20 cellular contexts compared by ENCODE assay signal in the genomic region with DNA sequence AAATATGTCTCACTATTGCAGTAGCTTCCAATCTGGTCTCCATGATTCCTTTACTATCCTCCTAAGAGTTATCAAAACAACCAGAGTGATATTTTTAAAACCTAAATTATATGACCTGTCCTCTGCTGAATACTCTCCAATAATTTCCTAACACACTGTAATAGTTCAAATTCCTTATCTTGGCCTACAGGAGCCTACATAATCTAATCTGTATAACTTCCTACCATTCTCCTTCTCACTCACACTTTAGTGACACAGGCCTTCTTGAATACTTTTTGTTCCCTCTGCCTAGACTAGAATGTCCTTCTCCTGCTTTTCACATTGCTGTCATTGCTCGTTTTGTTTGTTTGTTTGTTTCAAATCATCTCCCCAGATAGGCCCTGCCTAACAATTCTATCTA. TPM values are rescaled to one million over a fixed set of nuclear protein-coding genes. Genes with fewer than 3 reads are reported as not detected.
DNase-seq lines count a peak whose midpoint lies in the region; ATAC-seq, FAIRE-seq and TF ChIP-seq lines count a peak whose summit lies in the region.
"Had no signal": no experiment of that assay in that cellular context is flagged by ENCODE, and none has a peak within 500 bp of the region (broad histone marks: within the 10 kb centered on the region; RNA-seq: fewer than 3 reads in every experiment).

No MANE protein-coding gene starts in this region.

- TF ChIP-seq POLR2A in endothelial cell of umbilical vein (IDR thresholded peaks at IDR 0.05; ENCODE audit: low read depth, low read length) = no peak

- H3K79me2 ChIP-seq in endothelial cell of umbilical vein (ENCODE audit: control insufficient read depth, insufficient read depth, low read length) = peaks cover 10% of the 10 kb centered on the region

- no peak overlapping the region for H2AFZ ChIP-seq in endothelial cell of umbilical vein (ENCODE audit: low read depth, low read length)

- no peak overlapping the region for H3K4me3 Mint-ChIP-seq in CD14-positive monocyte
- no peak overlapping the region for H3K4me3 Mint-ChIP-seq in natural killer cell treated with Interleukin-12 subunit alpha and Interleukin-12 subunit beta and Interleukin-15 and Interleukin-18, amount 100 ng/mL, for 72 hours

- no peak overlapping the region for H3K27ac ChIP-seq in endothelial cell of umbilical vein (ENCODE audit: insufficient read depth, low read depth, low read length)

- peaks cover 3% of the 10 kb centered on the region for H3K4me1 ChIP-seq in endothelial cell of umbilical vein (ENCODE audit: control insufficient read depth, extremely low read depth, insufficient read depth, low read length)

- FAIRE-seq in endothelial cell of umbilical vein (lab: Jason Lieb, UNC) = no peak
- FAIRE-seq: H1 had no signal

- dilution Hi-C loops in endothelial cell of umbilical vein (cut with MboI; ENCODE audit: extremely low pct_ligation_motif_present, low sequenced_read_pairs) = no loop called here

- no peaks in the 10 kb centered on the region for H3K9me3 Mint-ChIP-seq in CD14-positive monocyte
- peaks cover 10% of the 10 kb centered on the region for H3K9me3 Mint-ChIP-seq in natural killer cell treated with Interleukin-12 subunit alpha and Interleukin-12 subunit beta and Interleukin-15 and Interleukin-18, amount 100 ng/mL, for 72 hours

- POLR2A ChIA-PET in endothelial cell of umbilical vein (lab: Charles Lee) = no interaction called here

- H3K27me3 Mint-ChIP-seq in CD14-positive monocyte (ENCODE audit: low read depth in 3 of 3) = peaks cover 0 to 1% (median 0%) of the 10 kb centered on the region in 3 donors
- H3K27me3 Mint-ChIP-seq in natural killer cell treated with Interleukin-12 subunit alpha and Interleukin-12 subunit beta and Interleukin-15 and Interleukin-18, amount 100 ng/mL, for 72 hours = no peaks in the 10 kb centered on the region

- peaks cover 66% of the 10 kb centered on the region for H3K4me1 Mint-ChIP-seq in CD14-positive monocyte
- peaks cover 60 to 62% of the 10 kb centered on the region in 2 donors for H3K4me1 Mint-ChIP-seq in natural killer cell treated with Interleukin-12 subunit alpha and Interleukin-12 subunit beta and Interleukin-15 and Interleukin-18, amount 100 ng/mL, for 72 hours (ENCODE audit: low read depth in 2 of 2)

- H3K9me3 ChIP-seq in endothelial cell of umbilical vein (replicated peaks; ENCODE audit: control insufficient read depth, insufficient read depth, low read length) = no peaks in the 10 kb centered on the region

- H4K20me1 ChIP-seq in endothelial cell of umbilical vein (replicated peaks; ENCODE audit: control insufficient read depth, extremely low read depth, insufficient read depth, low read length) = no peaks in the 10 kb centered on the region

- no peak overlapping the region for H3K9ac ChIP-seq in endothelial cell of umbilical vein (replicated peaks; ENCODE audit: extremely low read depth, insufficient read depth, low read length)

- H3K4me3 ChIP-seq in endothelial cell of umbilical vein (replicated peaks in 1 of 3; ENCODE audit: insufficient read depth in 1 of 3, low read depth in 1 of 3, low read length in 3 of 3) = no peak overlapping the region

- TF ChIP-seq CTCF in CD14-positive monocyte (IDR thresholded peaks at IDR 0.05) = no peak
- TF ChIP-seq CTCF in endothelial cell of umbilical vein (IDR thresholded peaks at IDR 0.05; ENCODE audit: extremely low read depth in 1 of 2, insufficient read depth in 1 of 2, low read depth in 1 of 2, low read length in 2 of 2) = no peak

- intact Hi-C loops in CD14-positive monocyte (cut with micrococcal nuclease) (no loop called here), endothelial cell of umbilical vein (cut with micrococcal nuclease) (no loop called here)

- no peak overlapping the region for H3K4me2 ChIP-seq in endothelial cell of umbilical vein (ENCODE audit: insufficient read depth, low read length)

- peaks cover 49 to 63% of the 10 kb centered on the region in 2 donors for H3K36me3 Mint-ChIP-seq in CD14-positive monocyte
- H3K36me3 Mint-ChIP-seq in natural killer cell treated with Interleukin-12 subunit alpha and Interleukin-12 subunit beta and Interleukin-15 and Interleukin-18, amount 100 ng/mL, for 72 hours = peaks cover 35% of the 10 kb centered on the region

- peaks cover 0 to 16% of the 10 kb centered on the region in 2 experiments for H3K36me3 ChIP-seq in endothelial cell of umbilical vein (ENCODE audit: control insufficient read depth in 2 of 2, extremely low read depth in 1 of 2, insufficient read depth in 2 of 2, low read length in 2 of 2)

- H3K9me1 ChIP-seq in endothelial cell of umbilical vein (replicated peaks; ENCODE audit: control insufficient read depth, extremely low read depth, insufficient read depth, low read length) = no peaks in the 10 kb centered on the region

- peak overlapping the region; percentile 18 to 83 (median 58) for H3K27ac Mint-ChIP-seq in CD14-positive monocyte
- peak overlapping the region; percentile 67 to 93 for H3K27ac Mint-ChIP-seq in natural killer cell treated with Interleukin-12 subunit alpha and Interleukin-12 subunit beta and Interleukin-15 and Interleukin-18, amount 100 ng/mL, for 72 hours

- no peaks in the 10 kb centered on the region for H3K27me3 ChIP-seq in endothelial cell of umbilical vein (ENCODE audit: control insufficient read depth in 2 of 2, insufficient read depth in 2 of 2, low read length in 2 of 2)

- DNase-seq in CD14-positive monocyte (ENCODE audit: low spot score) (no peak), OCI-M1 (lab: John Stamatoyannopoulos, UW) (peak; percentile 46), endothelial cell of umbilical vein (ENCODE audit: low read depth, low spot score) (peak; percentile 3), Kasumi-1 (lab: John Stamatoyannopoulos, UW) (no peak), NCI-H2196 (lab: John Stamatoyannopoulos, UW; ENCODE audit: unreplicated experiment) (no peak)
- DNase-seq in natural killer cell treated with Interleukin-12 subunit alpha and Interleukin-12 subunit beta and Interleukin-15 and Interleukin-18, amount 100 ng/mL, for 72 hours (ENCODE audit: low spot score) = no peak
- DNase-seq: ACHN, AML-193, COR-L47, EL, KG1, NCI-H1048, NCI-H1436 treated with DMSO at 0.1 percent for 48 hours, NCI-H2029 treated with DMSO at 0.1 percent for 48 hours, NCI-H510A treated with DMSO at 0.1 percent for 48 hours, SHP77 treated with DMSO at 0.1 percent for 48 hours had no signal

- CTCF ChIA-PET in endothelial cell of umbilical vein (lab: Charles Lee) = interaction anchor here (0.8 to 1.5 kb wide), 4 partner anchors 10 to 138 kb away, joined by 3 to 4 read pairs (median 4); partner anchors contain the start of gene FHIP1B

- BruUV-seq in endothelial cell of umbilical vein (replicated peaks; lab: Mats Ljungman, UMichigan) = no TSS peak

- ATAC-seq in natural killer cell treated with Interleukin-12 subunit alpha and Interleukin-12 subunit beta and Interleukin-15 and Interleukin-18, amount 100 ng/mL, for 72 hours = no peak
- no peak for ATAC-seq in HG03442 (IDR thresholded peaks at IDR 0.05; ENCODE audit: unreplicated experiment)
- ATAC-seq: Panc1 had no signal

RNA-seq across cellular contexts. Expression of gene FHIP1B, which starts 9.4 kb away (rescaled TPM):
- polyA plus RNA-seq in CD14-positive monocyte (10 to 100 TPM; 14.2 to 18.9 TPM), endothelial cell of umbilical vein (50.1 and 61.5 TPM in 2 replicates)
- 21.3 and 23.0 TPM in 2 replicates for total RNA-seq in endothelial cell of umbilical vein
- polyA plus RNA-seq in endothelial cell of umbilical vein (2011; cell fraction: cytosol; rRNA removed) = 12.7 and 24.0 TPM in 2 replicates
- polyA plus RNA-seq in endothelial cell of umbilical vein (2011; cell fraction: nucleus; rRNA removed) = 113 and 134 TPM in 2 replicates
- polyA plus RNA-seq in endothelial cell of umbilical vein (2012) = 14.1 and 15.6 TPM in 2 replicates
- polyA minus RNA-seq in endothelial cell of umbilical vein = 38.5 and 41.9 TPM in 2 replicates
- 13.8 TPM for polyA minus RNA-seq in endothelial cell of umbilical vein (2011; cell fraction: cytosol; rRNA and poly(A)+ RNA removed)
- 36.1 and 40.9 TPM in 2 replicates for polyA minus RNA-seq in endothelial cell of umbilical vein (2011; cell fraction: nucleus; rRNA and poly(A)+ RNA removed)
- 10 to 100 TPM; 45.6 to 52.2 TPM for total RNA-seq in natural killer cell treated with Interleukin-12 subunit alpha and Interleukin-12 subunit beta and Interleukin-15 and Interleukin-18, amount 100 ng/mL, for 72 hours

RNA-seq across cellular contexts. Expression of gene CNGA4, which starts 13.9 kb away (rescaled TPM):
- polyA plus RNA-seq in CD14-positive monocyte (not detected), endothelial cell of umbilical vein (0.11 TPM in 1 of 2 replicates, not detected in the other)
- not detected in 2 replicates for total RNA-seq in endothelial cell of umbilical vein
- polyA plus RNA-seq in endothelial cell of umbilical vein (2011; cell fraction: cytosol; rRNA removed) = not detected in 2 replicates
- 0.17 and 0.18 TPM in 2 replicates for polyA plus RNA-seq in endothelial cell of umbilical vein (2011; cell fraction: nucleus; rRNA removed)
- not detected in 2 replicates for polyA plus RNA-seq in endothelial cell of umbilical vein (2012)
- 1.00 TPM in 1 of 2 replicates, not detected in the other for polyA minus RNA-seq in endothelial cell of umbilical vein
- not detected for polyA minus RNA-seq in endothelial cell of umbilical vein (2011; cell fraction: cytosol; rRNA and poly(A)+ RNA removed)
- polyA minus RNA-seq in endothelial cell of umbilical vein (2011; cell fraction: nucleus; rRNA and poly(A)+ RNA removed) = not detected in 2 replicates
- not detected for total RNA-seq in natural killer cell treated with Interleukin-12 subunit alpha and Interleukin-12 subunit beta and Interleukin-15 and Interleukin-18, amount 100 ng/mL, for 72 hours
- total RNA-seq: H1, M059J had no signal

RNA-seq across cellular contexts. Expression of gene C11orf42, which starts 19.7 kb away (rescaled TPM):
- polyA plus RNA-seq in CD14-positive monocyte = not detected
- not detected in 2 replicates for total RNA-seq in endothelial cell of umbilical vein
- not detected in 2 replicates for polyA plus RNA-seq in endothelial cell of umbilical vein
- polyA plus RNA-seq in endothelial cell of umbilical vein (2011; cell fraction: cytosol; rRNA removed) = not detected in 2 replicates
- not detected in 2 replicates for polyA plus RNA-seq in endothelial cell of umbilical vein (2011; cell fraction: nucleus; rRNA removed)
- polyA plus RNA-seq in endothelial cell of umbilical vein (2012) = not detected in 2 replicates
- polyA minus RNA-seq in endothelial cell of umbilical vein = not detected in 2 replicates
- polyA minus RNA-seq in endothelial cell of umbilical vein (2011; cell fraction: cytosol; rRNA and poly(A)+ RNA removed) = not detected
- polyA minus RNA-seq in endothelial cell of umbilical vein (2011; cell fraction: nucleus; rRNA and poly(A)+ RNA removed) = not detected in 2 replicates
- total RNA-seq in natural killer cell treated with Interleukin-12 subunit alpha and Interleukin-12 subunit beta and Interleukin-15 and Interleukin-18, amount 100 ng/mL, for 72 hours = not detected
- total RNA-seq: H1, M059J had no signal
- polyA plus RNA-seq: H1 had no signal

RNA-seq across cellular contexts. Expression of gene OR52W1, which starts 26.0 kb away (rescaled TPM):
- polyA plus RNA-seq in CD14-positive monocyte = not detected
- total RNA-seq in endothelial cell of umbilical vein = not detected in 2 replicates
- polyA plus RNA-seq in endothelial cell of umbilical vein = not detected in 2 replicates
- not detected in 2 replicates for polyA plus RNA-seq in endothelial cell of umbilical vein (2011; cell fraction: cytosol; rRNA removed)
- not detected in 2 replicates for polyA plus RNA-seq in endothelial cell of umbilical vein (2011; cell fraction: nucleus; rRNA removed)
- polyA plus RNA-seq in endothelial cell of umbilical vein (2012) = not detected in 2 replicates
- polyA minus RNA-seq in endothelial cell of umbilical vein = not detected in 2 replicates
- polyA minus RNA-seq in endothelial cell of umbilical vein (2011; cell fraction: cytosol; rRNA and poly(A)+ RNA removed) = not detected
- not detected in 2 replicates for polyA minus RNA-seq in endothelial cell of umbilical vein (2011; cell fraction: nucleus; rRNA and poly(A)+ RNA removed)
- not detected for total RNA-seq in natural killer cell treated with Interleukin-12 subunit alpha and Interleukin-12 subunit beta and Interleukin-15 and Interleukin-18, amount 100 ng/mL, for 72 hours
- total RNA-seq: H1, M059J had no signal
- polyA plus RNA-seq: H1 had no signal

RNA-seq across cellular contexts. Expression of gene CCKBR, which starts 34.6 kb away (rescaled TPM):
- polyA plus RNA-seq in CD14-positive monocyte (not detected), endothelial cell of umbilical vein (not detected in 2 replicates)
- not detected in 2 replicates for total RNA-seq in endothelial cell of umbilical vein
- not detected in 2 replicates for polyA plus RNA-seq in endothelial cell of umbilical vein (2011; cell fraction: cytosol; rRNA removed)
- not detected in 2 replicates for polyA plus RNA-seq in endothelial cell of umbilical vein (2011; cell fraction: nucleus; rRNA removed)
- not detected in 2 replicates for polyA plus RNA-seq in endothelial cell of umbilical vein (2012)
- polyA minus RNA-seq in endothelial cell of umbilical vein = not detected in 2 replicates
- polyA minus RNA-seq in endothelial cell of umbilical vein (2011; cell fraction: cytosol; rRNA and poly(A)+ RNA removed) = not detected
- not detected in 2 replicates for polyA minus RNA-seq in endothelial cell of umbilical vein (2011; cell fraction: nucleus; rRNA and poly(A)+ RNA removed)
- not detected for total RNA-seq in natural killer cell treated with Interleukin-12 subunit alpha and Interleukin-12 subunit beta and Interleukin-15 and Interleukin-18, amount 100 ng/mL, for 72 hours
- total RNA-seq: M059J had no signal

Comparison
In these comparisons a context has a peak if more than half of its experiments do, and no peak if none do; other contexts are left out.
1. DNase-seq: peak in OCI-M1 (single experiment) and endothelial cell of umbilical vein (single experiment); none in CD14-positive monocyte (single experiment), natural killer cell treated with Interleukin-12 subunit alpha and Interleukin-12 subunit beta and Interleukin-15 and Interleukin-18, amount 100 ng/mL, for 72 hours (single experiment), Kasumi-1 (0 of 2) and NCI-H2196 (single experiment).